ENCODE assay signal across 8 cellular contexts in the genomic region with DNA sequence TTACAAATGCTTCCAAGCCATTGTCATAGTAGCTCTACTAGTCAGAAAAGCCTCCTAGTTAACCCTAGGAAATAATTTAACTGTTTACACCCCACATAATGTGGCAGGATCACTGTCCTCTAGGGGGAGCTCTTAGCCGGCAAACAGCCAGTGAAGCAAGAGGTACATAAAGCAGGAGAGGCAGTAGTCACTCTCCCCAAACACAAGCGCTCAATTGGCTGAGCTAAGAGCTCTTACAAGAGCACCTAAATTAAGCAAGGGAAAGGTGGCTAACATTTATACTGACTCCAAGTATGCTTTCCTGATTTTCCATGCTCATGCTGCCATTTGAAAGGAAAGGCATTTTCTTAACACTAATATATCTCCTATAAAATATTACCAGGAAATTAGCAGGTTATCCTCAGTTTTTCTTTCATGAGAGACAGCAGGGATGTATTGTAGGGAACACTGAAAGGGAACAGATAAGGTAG. TPM values are rescaled to one million over a fixed set of nuclear protein-coding genes. Genes with fewer than 3 reads are reported as not detected.
A peak's percentile ranks its signal among the peaks of the same experiment; 100 is the strongest.
DNase-seq lines count a peak whose midpoint lies in the region; ATAC-seq, FAIRE-seq and TF ChIP-seq lines count a peak whose summit lies in the region.

No MANE protein-coding gene starts in this region.

- FAIRE-seq in GM12891 (lab: Jason Lieb, UNC), result peak; percentile 72

- H3K4me1 ChIP-seq in adrenal gland (replicated peaks in 1 of 2), result peaks cover 8 to 24% of the 10 kb centered on the region in 2 donors

- peak; percentile 58 to 70 (median 64) for TF ChIP-seq CTCF in adrenal gland (IDR thresholded peaks at IDR 0.05)

- intact Hi-C loops in adrenal gland (cut with DNase I), result no loop called here

- peak; percentile 52 for ATAC-seq in HG02840 (IDR thresholded peaks at IDR 0.05; ENCODE audit: low FRiP score, unreplicated experiment)

- no peak overlapping the region for H3K4me3 ChIP-seq in adrenal gland

- TF ChIP-seq POLR2A in GM12891 (IDR thresholded peaks at IDR 0.05; ENCODE audit: low read depth, low read length) (no peak), adrenal gland (IDR thresholded peaks at IDR 0.05) (no peak)

- no peaks in the 10 kb centered on the region for H3K9me3 ChIP-seq in adrenal gland (replicated peaks in 1 of 3)

- DNase-seq in GM12891 (ENCODE audit: insufficient read length, low spot score), result no peak
- peak; percentile 67 for DNase-seq in NCI-H1436 treated with DMSO at 0.1 percent for 48 hours (lab: John Stamatoyannopoulos, UW)
- DNase-seq in SW 1271 (lab: John Stamatoyannopoulos, UW), result peak; percentile 41 to 83
- peak; percentile 47 to 83 (median 67) for DNase-seq in adrenal gland
- DNase-seq in iPS-NIHi7 (ENCODE audit: extremely low spot score), result peak; percentile 61
- peak; percentile 22 for DNase-seq in stimulated activated CD8-positive, alpha-beta memory T cell treated with anti-CD3 and anti-CD28 coated beads, Interleukin-12 subunit alpha, Interleukin-12 subunit beta, amount 100 ng/mL, for 24 hours (ENCODE audit: extremely low read depth)
- no peak for DNase-seq in superior temporal gyrus (ENCODE audit: extremely low spot score)

- WGBS in adrenal gland, 4 donors, result 21 to 42% (median 25%) methylated on average over 2 of the region's 2 CpGs

- no peaks in the 10 kb centered on the region for H3K27me3 ChIP-seq in adrenal gland

- H3K36me3 ChIP-seq in adrenal gland (replicated peaks in 1 of 2), result no peaks in the 10 kb centered on the region

- H3K27ac ChIP-seq in adrenal gland, result no peak overlapping the region

TF ChIP-seq in GM12891, 5 proteins besides CTCF, POLR2A, EP300 and RAD21:
- no peak for TF ChIP-seq TAF1 (IDR thresholded peaks at IDR 0.05; ENCODE audit: low read depth, low read length)

RNA-seq across cellular contexts. Expression of a gene that starts 37.6 kb away (rescaled TPM):
- 1.8 TPM for polyA plus RNA-seq in GM12891 (2012; ENCODE audit: low read depth, missing spikeins)
- 10 to 100 TPM; 24.2 to 55.3 (median 40.6) TPM for total RNA-seq in adrenal gland
- 10 to 100 TPM in 1 of 3 donors, 1 to 10 TPM in 2; 5.8 to 38.5 (median 6.4) TPM for polyA plus RNA-seq in adrenal gland

Comparison
In these comparisons a context has a peak if more than half of its experiments do, and no peak if none do; other contexts are left out.
1. DNase-seq: peak in NCI-H1436 treated with DMSO at 0.1 percent for 48 hours (single experiment), SW 1271 (2 of 2), adrenal gland (7 of 7), iPS-NIHi7 (single experiment) and stimulated activated CD8-positive, alpha-beta memory T cell treated with anti-CD3 and anti-CD28 coated beads, Interleukin-12 subunit alpha, Interleukin-12 subunit beta, amount 100 ng/mL, for 24 hours (single experiment); none in GM12891 (single experiment) and superior temporal gyrus (single experiment).